8 cellular contexts compared by ENCODE assay signal in genomic region chr14:90820958-90821357, GRCh38.
DNase-seq lines count a peak whose midpoint lies in the region; ATAC-seq and TF ChIP-seq lines count a peak whose summit lies in the region.

No MANE protein-coding gene starts in this region.

- TF ChIP-seq CTCF in GM12865 (IDR thresholded peaks at IDR 0.05; ENCODE audit: insufficient read depth, low read depth, low read length, missing control alignments): no peak

- peak; percentile 68 for ATAC-seq in HG02852 (IDR thresholded peaks at IDR 0.05; ENCODE audit: unreplicated experiment)
- ATAC-seq in GM18870 (IDR thresholded peaks at IDR 0.05; ENCODE audit: unreplicated experiment): no peak
- no peak for ATAC-seq in HG03280 (IDR thresholded peaks at IDR 0.05; ENCODE audit: unreplicated experiment)

- no peak overlapping the region for H3K4me3 ChIP-seq in GM12865 (ENCODE audit: low read depth, low read length)

- peak; percentile 60 for DNase-seq in GM12865 (ENCODE audit: low read depth)
- peak in 4 of 5 donors; percentile 32 to 73 (median 46) for DNase-seq in T-helper 1 cell
- DNase-seq in activated naive CD8-positive, alpha-beta T cell treated with anti-CD3 and anti-CD28 coated beads, Interleukin-2, amount 50 U/mL, for 16 hours (ENCODE audit: low read depth, low spot score): peak; percentile 50
- DNase-seq in stimulated activated CD4-positive, alpha-beta T cell treated with anti-CD3 and anti-CD28 coated beads, Interleukin-1b, Interleukin-23, amount 100 ng/mL, for 1 hour (ENCODE audit: low read depth in 2 of 2): peak; percentile 22 to 35
- DNase-seq in NCI-H2081 treated with DMSO at 0.1 percent for 48 hours (lab: John Stamatoyannopoulos, UW): no peak
